Comparison of ENCODE assay signal across 29 cellular contexts in the genomic region with DNA sequence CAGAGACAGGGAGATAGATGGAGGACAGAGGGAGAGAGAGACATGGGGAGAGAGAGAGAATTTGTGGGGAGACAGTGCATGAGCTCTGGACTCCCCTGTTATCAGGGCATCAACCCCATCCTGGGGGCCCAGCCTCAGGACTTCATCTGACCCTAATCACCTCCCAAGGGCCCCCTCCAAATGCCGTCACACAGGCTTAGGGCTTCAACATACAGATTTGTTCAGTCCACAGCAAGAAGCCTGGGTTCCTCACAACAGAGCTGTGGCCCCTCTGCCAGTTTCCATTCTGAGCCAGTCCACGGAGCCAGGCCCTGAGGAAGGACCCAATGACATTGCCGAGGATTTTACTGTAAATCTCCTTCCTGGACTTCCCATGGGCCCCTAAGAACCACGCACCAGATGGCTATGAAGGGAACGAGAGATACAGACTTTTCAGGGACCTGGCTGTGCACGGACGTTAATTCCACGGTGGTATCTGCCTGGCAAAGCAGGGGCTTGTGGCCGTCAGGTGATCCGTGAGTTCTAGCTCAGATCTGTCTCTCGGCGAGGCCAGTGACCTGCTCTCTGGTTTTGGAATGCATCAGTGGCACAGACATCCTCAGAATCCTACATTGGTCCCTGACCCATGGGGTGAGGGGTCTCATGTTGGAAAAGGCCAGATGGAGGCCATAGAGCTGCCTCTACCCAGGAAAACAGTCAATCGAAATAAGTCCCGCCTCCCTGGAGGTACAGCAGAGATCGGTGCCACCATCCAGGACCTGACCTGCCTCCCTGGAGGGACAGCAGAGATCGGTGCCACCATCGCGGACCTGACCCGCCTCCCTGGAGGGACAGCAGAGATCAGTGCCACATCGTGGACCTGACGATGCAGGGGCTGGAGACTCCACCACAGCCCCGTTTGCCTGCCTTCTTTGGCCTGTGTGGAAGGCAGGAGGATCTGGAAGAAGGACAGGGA. TPM values are rescaled to one million over a fixed set of nuclear protein-coding genes. Genes with fewer than 3 reads are reported as not detected.
A peak's percentile ranks its signal among the peaks of the same experiment; 100 is the strongest.
DNase-seq lines count a peak whose midpoint lies in the region; ATAC-seq lines count a peak whose summit lies in the region.
"Had no signal": no experiment of that assay in that cellular context is flagged by ENCODE, and none has a peak within 500 bp of the region (broad histone marks: within the 10 kb centered on the region; RNA-seq: fewer than 3 reads in every experiment).

No MANE protein-coding gene starts in this region.

- H4K20me1 ChIP-seq in BLaER1 = no peaks in the 10 kb centered on the region

- H3K9me3 Mint-ChIP-seq in central memory CD8-positive, alpha-beta T cell = no peaks in the 10 kb centered on the region
- H3K9me3 Mint-ChIP-seq: activated T-helper 1 cell treated with anti-CD3 and anti-CD28 coated beads, Interleukin-12 subunit alpha, Interleukin-12 subunit beta, Interleukin-2, Interleukin-4 antibody, amounts not matched to agents 30 ng/mL and 10 ng/mL and 1 ng/mL, durations not matched to agents 14 hours and 24 hours and 36 hours; CD4-positive, CD25-positive, alpha-beta regulatory T cell had no signal

- peak overlapping the region; percentile 64 for H3K27ac ChIP-seq in BLaER1
- H3K27ac ChIP-seq: dorsolateral prefrontal cortex, gastroesophageal sphincter, transverse colon had no signal

- peaks cover 17% of the 10 kb centered on the region for H3K9me3 ChIP-seq in BLaER1
- H3K9me3 ChIP-seq: transverse colon had no signal

- intact Hi-C loops in posterior vena cava (cut with DNase I) = loop anchor here in 1 of 2 donors (10.0 kb wide), 1 partner anchor 156 kb away; a partner anchor contains a TSS

- peaks cover under 1% of the 10 kb centered on the region for H3K36me3 Mint-ChIP-seq in central memory CD8-positive, alpha-beta T cell (ENCODE audit: insufficient read depth)
- H3K36me3 Mint-ChIP-seq: activated naive CD8-positive, alpha-beta T cell treated with anti-CD3 and anti-CD28 coated beads for 36 hours; CD4-positive, CD25-positive, alpha-beta regulatory T cell; immature natural killer cell; naive B cell had no signal

- H3K4me1 Mint-ChIP-seq in central memory CD8-positive, alpha-beta T cell = peaks cover 20% of the 10 kb centered on the region
- H3K4me1 Mint-ChIP-seq: activated naive CD8-positive, alpha-beta T cell treated with anti-CD3 and anti-CD28 coated beads for 36 hours had no signal

- H3K4me1 ChIP-seq in BLaER1 = peaks cover 57% of the 10 kb centered on the region

- H3K36me3 ChIP-seq in BLaER1 = no peaks in the 10 kb centered on the region
- H3K36me3 ChIP-seq: gastroesophageal sphincter, transverse colon had no signal

- H3K4me3 ChIP-seq in BLaER1 = no peak overlapping the region
- H3K4me3 ChIP-seq: gastroesophageal sphincter, smooth muscle cell, transverse colon had no signal

- peak overlapping the region; percentile 94 for H3K27ac Mint-ChIP-seq in central memory CD8-positive, alpha-beta T cell (ENCODE audit: low read depth)
- H3K27ac Mint-ChIP-seq: activated naive CD8-positive, alpha-beta T cell treated with anti-CD3 and anti-CD28 coated beads for 36 hours had no signal

- no peaks in the 10 kb centered on the region for H3K27me3 ChIP-seq in BLaER1

- DNase-seq in AG08396 (ENCODE audit: low spot score) = peak; percentile 13
- DNase-seq in central memory CD8-positive, alpha-beta T cell (ENCODE audit: low spot score in 2 of 2) = no peak
- DNase-seq in posterior vena cava (ENCODE audit: low spot score) = peak; percentile 76
- no peak for DNase-seq in SW480 (ENCODE audit: low spot score)
- DNase-seq in DMS53 (lab: John Stamatoyannopoulos, UW) = no peak
- no peak for DNase-seq in GF-D8 (lab: John Stamatoyannopoulos, UW)
- DNase-seq: activated naive CD8-positive, alpha-beta T cell treated with anti-CD3 and anti-CD28 coated beads for 36 hours; CD4-positive, CD25-positive, alpha-beta regulatory T cell; central memory CD4-positive, alpha-beta T cell; EL; hippocampal formation; immature natural killer cell; mesendoderm; naive B cell; NCI-H1105; NCI-H187 treated with DMSO at 0.1 percent for 48 hours; NCI-H524 treated with DMSO at 0.1 percent for 48 hours; retina; SHP77 treated with DMSO at 0.1 percent for 48 hours; stimulated activated CD4-positive, alpha-beta T cell treated with anti-CD3 and anti-CD28 coated beads, Interleukin-2, amount 100 ng/mL, for 24 hours; T1000; transverse colon had no signal

- H3K4me2 ChIP-seq in BLaER1 = peak overlapping the region; percentile 34
- H3K4me2 ChIP-seq: smooth muscle cell had no signal

- no peaks in the 10 kb centered on the region for H3K27me3 Mint-ChIP-seq in central memory CD8-positive, alpha-beta T cell
- H3K27me3 Mint-ChIP-seq: CD4-positive, CD25-positive, alpha-beta regulatory T cell had no signal

- no peak overlapping the region for H3K9ac ChIP-seq in BLaER1

- no peak overlapping the region for H3K4me3 Mint-ChIP-seq in central memory CD8-positive, alpha-beta T cell
- H3K4me3 Mint-ChIP-seq: activated naive CD8-positive, alpha-beta T cell treated with anti-CD3 and anti-CD28 coated beads for 36 hours; activated T-helper 1 cell treated with anti-CD3 and anti-CD28 coated beads, Interleukin-12 subunit alpha, Interleukin-12 subunit beta, Interleukin-2, Interleukin-4 antibody, amounts not matched to agents 30 ng/mL and 10 ng/mL and 1 ng/mL, durations not matched to agents 14 hours and 24 hours and 36 hours; CD4-positive, CD25-positive, alpha-beta regulatory T cell had no signal

- ATAC-seq in central memory CD8-positive, alpha-beta T cell (replicated peaks; ENCODE audit: extremely low read depth, poor library complexity, severe bottlenecking) = no peak
- ATAC-seq: gastroesophageal sphincter, left lobe of liver had no signal

RNA-seq across cellular contexts. Expression of a gene that starts 8.7 kb away (rescaled TPM):
- 1 to 10 TPM in 1 of 2 donors, under 1 TPM in 1; 0.52 to 1.8 TPM for total RNA-seq in posterior vena cava
- total RNA-seq: HT-29 had no signal

RNA-seq across cellular contexts. Expression of a gene that starts 33.4 kb away (rescaled TPM):
- under 1 TPM in 1 of 2 donors, not detected in 1; 0.10 TPM for total RNA-seq in posterior vena cava
- total RNA-seq: activated naive CD8-positive, alpha-beta T cell treated with anti-CD3 and anti-CD28 coated beads for 36 hours; activated T-helper 1 cell treated with anti-CD3 and anti-CD28 coated beads, Interleukin-12 subunit alpha, Interleukin-12 subunit beta, Interleukin-2, Interleukin-4 antibody, amounts not matched to agents 30 ng/mL and 10 ng/mL and 1 ng/mL, durations not matched to agents 14 hours and 24 hours and 36 hours had no signal

RNA-seq across cellular contexts. Expression of a gene that starts 39.9 kb away (rescaled TPM):
- 1,000 to 10,000 TPM; 1,080 to 1,276 TPM for total RNA-seq in posterior vena cava

RNA-seq across cellular contexts. Expression of a gene that starts 46.8 kb away (rescaled TPM):
- total RNA-seq in posterior vena cava = 100 to 1,000 TPM; 205 to 275 TPM

RNA-seq across cellular contexts. Expression of a gene that starts 53.0 kb away (rescaled TPM):
- total RNA-seq in posterior vena cava = 100 to 1,000 TPM; 647 to 724 TPM

Comparison
In these comparisons a context has a peak if more than half of its experiments do, and no peak if none do; other contexts are left out.
1. DNase-seq: peak in AG08396 (single experiment) and posterior vena cava (single experiment); none in central memory CD8-positive, alpha-beta T cell (0 of 2), SW480 (single experiment), DMS53 (single experiment) and GF-D8 (single experiment).